1 cellular context compared by ENCODE assay signal in genomic region chr9:137204731-137205125, GRCh38.
TF ChIP-seq lines count a peak whose summit lies in the region.

No MANE protein-coding gene starts in this region.

TF ChIP-seq in GM23338, 12 proteins besides CTCF, POLR2A, EP300 and RAD21:
- TF ChIP-seq ZNF462 (CRISPR knock-in tag; IDR thresholded peaks at IDR 0.05) (no peak), ZNF114 (CRISPR knock-in tag; IDR thresholded peaks at IDR 0.05) (no peak), STAT1 (IDR thresholded peaks at IDR 0.05; ENCODE audit: unreplicated experiment) (no peak), JUNB (IDR thresholded peaks at IDR 0.05; ENCODE audit: unreplicated experiment) (no peak), EZH2phosphoT487 (IDR thresholded peaks at IDR 0.05; ENCODE audit: unreplicated experiment) (no peak), POLR2AphosphoS5 (IDR thresholded peaks at IDR 0.05; ENCODE audit: low read depth) (no peak), ETS1 (IDR thresholded peaks at IDR 0.05) (no peak), ZNF331 (CRISPR knock-in tag; IDR thresholded peaks at IDR 0.05; ENCODE audit: low read depth) (no peak), EZH2 (IDR thresholded peaks at IDR 0.05; ENCODE audit: low read depth, unreplicated experiment) (no peak), NANOG (IDR thresholded peaks at IDR 0.05; ENCODE audit: borderline replicate concordance) (no peak)
